Comparison of ENCODE assay signal across 2 cellular contexts in genomic region chr7:87816389-87816788, GRCh38.
TF ChIP-seq lines count a peak whose summit lies in the region.

No MANE protein-coding gene starts in this region.

TF ChIP-seq in GM12878, 131 proteins besides CTCF, POLR2A, EP300 and RAD21:
- TF ChIP-seq SPI1 (IDR thresholded peaks at IDR 0.05; ENCODE audit: borderline replicate concordance, insufficient read depth, low read depth, low read length), result peak; percentile 85
- no peak for TF ChIP-seq SREBF2 (IDR thresholded peaks at IDR 0.05; ENCODE audit: low read length)
- TF ChIP-seq RUNX3 (IDR thresholded peaks at IDR 0.05; ENCODE audit: low read length), result peak; percentile 10; the same call in 1 of the 2 replicates
- peak; percentile 51; the same call in 1 of the 2 replicates for TF ChIP-seq PKNOX1 (IDR thresholded peaks at IDR 0.05)
- no peak for TF ChIP-seq MTA2 (IDR thresholded peaks at IDR 0.05; ENCODE audit: low read depth)

TF ChIP-seq in HepG2, 621 proteins besides CTCF, POLR2A, EP300 and RAD21:
- TF ChIP-seq BORCS8-MEF2B (CRISPR knock-in tag; IDR thresholded peaks at IDR 0.05), result no peak
- no peak for TF ChIP-seq SMYD3 (CRISPR knock-in tag; IDR thresholded peaks at IDR 0.05)
- TF ChIP-seq PAXIP1 (CRISPR knock-in tag; conservative IDR thresholded peaks at IDR 0.05), result no peak
- no peak for TF ChIP-seq ARHGAP35 (CRISPR knock-in tag; IDR thresholded peaks at IDR 0.05; ENCODE audit: borderline replicate concordance)
- TF ChIP-seq HDAC6 (IDR thresholded peaks at IDR 0.05; ENCODE audit: low read depth, low read length), result no peak
- TF ChIP-seq AKAP8 (CRISPR knock-in tag; IDR thresholded peaks at IDR 0.05), result no peak
- no peak for TF ChIP-seq ZNF691 (CRISPR knock-in tag; IDR thresholded peaks at IDR 0.05; ENCODE audit: borderline replicate concordance, low read depth)
- no peak for TF ChIP-seq ZNF343 (CRISPR knock-in tag; IDR thresholded peaks at IDR 0.05)
- no peak for TF ChIP-seq ZNF589 (CRISPR knock-in tag; conservative IDR thresholded peaks at IDR 0.05)
- no peak for TF ChIP-seq HINFP (CRISPR knock-in tag; IDR thresholded peaks at IDR 0.05; ENCODE audit: low read depth)
- TF ChIP-seq DNMT1 (CRISPR knock-in tag; IDR thresholded peaks at IDR 0.05), result no peak
- TF ChIP-seq SCMH1 (CRISPR knock-in tag; IDR thresholded peaks at IDR 0.05; ENCODE audit: borderline replicate concordance), result no peak
- no peak for TF ChIP-seq CENPX (CRISPR knock-in tag; IDR thresholded peaks at IDR 0.05)
